ENCODE assay signal across 9 cellular contexts in the genomic region with DNA sequence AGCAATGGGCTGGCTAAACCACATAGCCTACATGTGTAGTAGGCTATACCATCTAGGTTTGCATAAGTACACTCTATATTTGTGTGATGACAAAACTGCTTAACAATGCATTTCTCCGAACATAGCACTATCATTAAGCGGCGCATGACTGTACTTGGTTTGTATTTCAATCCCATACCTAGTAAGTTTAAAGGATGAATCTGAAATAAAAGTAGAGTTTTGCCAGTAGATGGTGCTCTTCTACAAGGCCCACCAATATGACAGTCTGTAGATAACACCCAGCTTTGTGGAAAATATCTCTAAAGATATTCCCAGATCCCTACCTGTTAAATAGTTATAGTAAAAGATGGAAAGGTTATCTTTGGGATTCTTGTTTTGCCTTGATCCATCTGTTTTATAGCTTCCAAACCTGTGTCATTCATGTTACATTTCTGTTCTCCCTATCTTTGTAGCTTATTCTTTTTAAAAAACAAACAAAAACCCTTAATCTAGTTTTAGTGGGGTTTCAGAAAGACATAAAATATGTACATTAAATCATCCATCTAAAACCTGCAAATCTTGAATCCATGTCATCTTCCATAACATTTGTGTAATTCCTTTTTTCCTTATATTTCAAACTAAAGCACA. TPM values are rescaled to one million over a fixed set of nuclear protein-coding genes. Genes with fewer than 3 reads are reported as not detected.
DNase-seq lines count a peak whose midpoint lies in the region; ATAC-seq and TF ChIP-seq lines count a peak whose summit lies in the region.
"Had no signal": no experiment of that assay in that cellular context is flagged by ENCODE, and none has a peak within 500 bp of the region (broad histone marks: within the 10 kb centered on the region; RNA-seq: fewer than 3 reads in every experiment).

No MANE protein-coding gene starts in this region.

- no peak for TF ChIP-seq POLR2A in vagina (IDR thresholded peaks at IDR 0.05)

- H3K27me3 ChIP-seq in CD4-positive, alpha-beta memory T cell (ENCODE audit: insufficient read depth, low read length): no peaks in the 10 kb centered on the region
- H3K27me3 ChIP-seq in kidney epithelial cell (ENCODE audit: control insufficient read depth, insufficient read depth, low read length) (no peaks in the 10 kb centered on the region), vagina (no peaks in the 10 kb centered on the region)
- H3K27me3 ChIP-seq: SJSA1 had no signal

- peaks cover 0 to 8% (median 5%) of the 10 kb centered on the region in 4 donors for H3K4me1 Mint-ChIP-seq in CD4-positive, alpha-beta memory T cell

- H3K36me3 ChIP-seq in CD4-positive, alpha-beta memory T cell (ENCODE audit: insufficient read depth, low read length): peaks cover 26% of the 10 kb centered on the region
- H3K36me3 ChIP-seq in kidney epithelial cell (ENCODE audit: control insufficient read depth, insufficient read depth, low read length) (no peaks in the 10 kb centered on the region), vagina (peaks cover 0 to 44% of the 10 kb centered on the region in 2 donors)

- no peaks in the 10 kb centered on the region for H3K9me3 ChIP-seq in CD4-positive, alpha-beta memory T cell (ENCODE audit: control insufficient read depth in 1 of 2, low read length in 2 of 2)
- H3K9me3 ChIP-seq in vagina: no peaks in the 10 kb centered on the region
- H3K9me3 ChIP-seq: SJSA1 had no signal

- peak in 4 of 5 donors; percentile 26 to 36 (median 32) for DNase-seq in CD4-positive, alpha-beta memory T cell
- DNase-seq in NCI-H446 (lab: John Stamatoyannopoulos, UW) (peak; percentile 32 to 42), astrocyte of the hippocampus (ENCODE audit: low read depth, low spot score) (peak; percentile 55), kidney epithelial cell (ENCODE audit: low read depth) (no peak), vagina (ENCODE audit: extremely low spot score in 2 of 2) (no peak), GDM1 (lab: John Stamatoyannopoulos, UW) (no peak)

- H3K4me3 Mint-ChIP-seq in CD4-positive, alpha-beta memory T cell: no peak overlapping the region

- CTCF ChIA-PET in CD4-positive, alpha-beta memory T cell (lab: Charles Lee; ENCODE audit: partially characterized antibody): interaction anchor here (0.7 to 3.6 kb wide), 17 partner anchors 9 to 347 kb away, joined by 3 to 63 read pairs (median 6); no protein-coding TSS in a partner anchor

- ATAC-seq in GM18868 (IDR thresholded peaks at IDR 0.05; ENCODE audit: unreplicated experiment): peak; percentile 51
- ATAC-seq in HG03103 (IDR thresholded peaks at IDR 0.05; ENCODE audit: low read depth, unreplicated experiment): peak; percentile 50

- no peaks in the 10 kb centered on the region for H3K9me3 Mint-ChIP-seq in CD4-positive, alpha-beta memory T cell

- peak; percentile 62 for TF ChIP-seq CTCF in kidney epithelial cell (IDR thresholded peaks at IDR 0.05; ENCODE audit: insufficient read depth, low read length, poor library complexity, severe bottlenecking)
- TF ChIP-seq CTCF in vagina (IDR thresholded peaks at IDR 0.05): peak in 2 of 3 experiments; percentile 23 to 40

- H3K27ac Mint-ChIP-seq in CD4-positive, alpha-beta memory T cell: no peak overlapping the region

- POLR2A ChIA-PET in CD4-positive, alpha-beta memory T cell (lab: Charles Lee; ENCODE audit: partially characterized antibody): interaction anchor here (0.6 to 1.6 kb wide), 2 partner anchors 177 to 447 kb away, joined by 3 to 4 read pairs; no protein-coding TSS in a partner anchor

- no peaks in the 10 kb centered on the region for H3K27me3 Mint-ChIP-seq in CD4-positive, alpha-beta memory T cell

- H3K4me1 ChIP-seq in CD4-positive, alpha-beta memory T cell (ENCODE audit: insufficient read depth, low read length): no peaks in the 10 kb centered on the region
- H3K4me1 ChIP-seq in vagina: peaks cover 11% of the 10 kb centered on the region

- intact Hi-C loops in CD4-positive, alpha-beta memory T cell (cut with micrococcal nuclease): loop anchor here (10.0 kb wide), 1 partner anchor 344 kb away; no protein-coding TSS in a partner anchor
- intact Hi-C loops in vagina (cut with DNase I): no loop called here

- H3K36me3 Mint-ChIP-seq in CD4-positive, alpha-beta memory T cell: peaks cover 35 to 60% of the 10 kb centered on the region in 2 donors

- no peak overlapping the region for H3K4me3 ChIP-seq in CD4-positive, alpha-beta memory T cell (ENCODE audit: low read length in 2 of 2)
- H3K4me3 ChIP-seq in kidney epithelial cell (ENCODE audit: low read depth, low read length) (no peak overlapping the region), vagina (no peak overlapping the region)
- H3K4me3 ChIP-seq: SJSA1 had no signal

- H3K27ac ChIP-seq in CD4-positive, alpha-beta memory T cell (ENCODE audit: low read depth, low read length): no peak overlapping the region
- H3K27ac ChIP-seq in vagina: no peak overlapping the region
- H3K27ac ChIP-seq: SJSA1 had no signal

RNA-seq across cellular contexts. Expression of gene ZBTB41, which starts 20.7 kb away (rescaled TPM):
- total RNA-seq in CD4-positive, alpha-beta memory T cell: 10 to 100 TPM; 12.8 to 13.9 TPM
- polyA plus RNA-seq in CD4-positive, alpha-beta memory T cell: 1 to 10 TPM; 1.2 to 2.9 TPM
- total RNA-seq in kidney epithelial cell (11.7 and 13.5 TPM in 2 replicates), vagina (8.8 TPM)

RNA-seq across cellular contexts. Expression of gene ASPM, which starts 33.9 kb away (rescaled TPM):
- total RNA-seq in CD4-positive, alpha-beta memory T cell: under 1 TPM; 0.30 to 0.38 TPM
- polyA plus RNA-seq in CD4-positive, alpha-beta memory T cell: under 1 TPM in 1 of 2 donors, not detected in 1; 0.01 TPM
- total RNA-seq in kidney epithelial cell: 3.7 and 4.5 TPM in 2 replicates
- 4.2 TPM for total RNA-seq in vagina

Comparison
In these comparisons a context has a peak if more than half of its experiments do, and no peak if none do; other contexts are left out.
1. DNase-seq: peak in CD4-positive, alpha-beta memory T cell (4 of 5), NCI-H446 (2 of 2) and astrocyte of the hippocampus (single experiment); none in kidney epithelial cell (single experiment), vagina (0 of 2) and GDM1 (single experiment).